1 cellular context compared by ENCODE assay signal in the genomic region with DNA sequence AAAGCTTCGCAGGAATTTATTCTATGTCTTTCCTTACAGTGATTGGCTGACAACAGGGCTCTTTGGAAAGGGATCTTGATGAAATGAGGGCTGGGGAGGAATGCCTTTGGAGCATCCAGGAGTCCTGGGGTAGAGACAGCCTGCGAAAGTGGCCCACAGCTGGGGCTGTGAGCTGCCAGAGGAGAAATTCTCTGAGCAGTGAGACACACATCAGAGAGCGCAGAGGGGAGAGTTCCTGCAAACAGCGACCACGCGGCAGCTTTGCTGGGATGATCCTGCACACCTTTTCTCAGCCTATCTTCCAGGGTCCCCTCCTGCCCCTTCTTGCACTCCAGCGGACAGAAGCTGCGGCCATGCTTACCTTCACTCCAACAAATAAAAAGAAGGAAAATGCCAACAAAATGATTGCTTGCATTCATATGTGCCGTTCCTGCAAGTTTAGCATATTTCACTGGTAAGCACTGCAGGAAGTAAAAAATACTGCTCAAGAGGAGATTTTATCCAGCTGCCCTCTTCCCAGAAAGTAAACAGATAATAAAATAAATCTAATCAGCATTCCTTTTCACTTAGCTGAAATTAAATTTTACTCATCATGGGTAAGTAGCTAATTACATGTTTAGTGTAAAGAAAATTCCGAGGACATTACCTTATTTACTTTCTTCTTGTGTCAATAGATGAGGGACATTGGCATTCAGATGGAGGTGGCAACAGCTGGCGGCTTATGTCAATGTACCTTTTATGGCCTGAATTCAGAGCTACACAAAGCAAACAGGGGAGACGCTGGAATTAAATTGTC.
TF ChIP-seq lines count a peak whose summit lies in the region.

No MANE protein-coding gene starts in this region.

TF ChIP-seq in GM23338, 12 proteins besides CTCF, POLR2A, EP300 and RAD21 (continued from another document):
- TF ChIP-seq REST (IDR thresholded peaks at IDR 0.05; ENCODE audit: unreplicated experiment) (no peak), POLR2AphosphoS5 (IDR thresholded peaks at IDR 0.05; ENCODE audit: low read depth) (no peak), NANOG (IDR thresholded peaks at IDR 0.05; ENCODE audit: borderline replicate concordance) (no peak), JUNB (IDR thresholded peaks at IDR 0.05; ENCODE audit: unreplicated experiment) (no peak), STAT1 (IDR thresholded peaks at IDR 0.05; ENCODE audit: unreplicated experiment) (no peak), EZH2 (IDR thresholded peaks at IDR 0.05; ENCODE audit: low read depth, unreplicated experiment) (no peak), EZH2phosphoT487 (IDR thresholded peaks at IDR 0.05; ENCODE audit: unreplicated experiment) (no peak), CREB1 (CRISPR knock-in tag; IDR thresholded peaks at IDR 0.05; ENCODE audit: low read depth) (no peak), ZNF331 (CRISPR knock-in tag; IDR thresholded peaks at IDR 0.05; ENCODE audit: low read depth) (no peak), ZNF114 (CRISPR knock-in tag; IDR thresholded peaks at IDR 0.05) (no peak)
- TF ChIP-seq, protein P1, sequence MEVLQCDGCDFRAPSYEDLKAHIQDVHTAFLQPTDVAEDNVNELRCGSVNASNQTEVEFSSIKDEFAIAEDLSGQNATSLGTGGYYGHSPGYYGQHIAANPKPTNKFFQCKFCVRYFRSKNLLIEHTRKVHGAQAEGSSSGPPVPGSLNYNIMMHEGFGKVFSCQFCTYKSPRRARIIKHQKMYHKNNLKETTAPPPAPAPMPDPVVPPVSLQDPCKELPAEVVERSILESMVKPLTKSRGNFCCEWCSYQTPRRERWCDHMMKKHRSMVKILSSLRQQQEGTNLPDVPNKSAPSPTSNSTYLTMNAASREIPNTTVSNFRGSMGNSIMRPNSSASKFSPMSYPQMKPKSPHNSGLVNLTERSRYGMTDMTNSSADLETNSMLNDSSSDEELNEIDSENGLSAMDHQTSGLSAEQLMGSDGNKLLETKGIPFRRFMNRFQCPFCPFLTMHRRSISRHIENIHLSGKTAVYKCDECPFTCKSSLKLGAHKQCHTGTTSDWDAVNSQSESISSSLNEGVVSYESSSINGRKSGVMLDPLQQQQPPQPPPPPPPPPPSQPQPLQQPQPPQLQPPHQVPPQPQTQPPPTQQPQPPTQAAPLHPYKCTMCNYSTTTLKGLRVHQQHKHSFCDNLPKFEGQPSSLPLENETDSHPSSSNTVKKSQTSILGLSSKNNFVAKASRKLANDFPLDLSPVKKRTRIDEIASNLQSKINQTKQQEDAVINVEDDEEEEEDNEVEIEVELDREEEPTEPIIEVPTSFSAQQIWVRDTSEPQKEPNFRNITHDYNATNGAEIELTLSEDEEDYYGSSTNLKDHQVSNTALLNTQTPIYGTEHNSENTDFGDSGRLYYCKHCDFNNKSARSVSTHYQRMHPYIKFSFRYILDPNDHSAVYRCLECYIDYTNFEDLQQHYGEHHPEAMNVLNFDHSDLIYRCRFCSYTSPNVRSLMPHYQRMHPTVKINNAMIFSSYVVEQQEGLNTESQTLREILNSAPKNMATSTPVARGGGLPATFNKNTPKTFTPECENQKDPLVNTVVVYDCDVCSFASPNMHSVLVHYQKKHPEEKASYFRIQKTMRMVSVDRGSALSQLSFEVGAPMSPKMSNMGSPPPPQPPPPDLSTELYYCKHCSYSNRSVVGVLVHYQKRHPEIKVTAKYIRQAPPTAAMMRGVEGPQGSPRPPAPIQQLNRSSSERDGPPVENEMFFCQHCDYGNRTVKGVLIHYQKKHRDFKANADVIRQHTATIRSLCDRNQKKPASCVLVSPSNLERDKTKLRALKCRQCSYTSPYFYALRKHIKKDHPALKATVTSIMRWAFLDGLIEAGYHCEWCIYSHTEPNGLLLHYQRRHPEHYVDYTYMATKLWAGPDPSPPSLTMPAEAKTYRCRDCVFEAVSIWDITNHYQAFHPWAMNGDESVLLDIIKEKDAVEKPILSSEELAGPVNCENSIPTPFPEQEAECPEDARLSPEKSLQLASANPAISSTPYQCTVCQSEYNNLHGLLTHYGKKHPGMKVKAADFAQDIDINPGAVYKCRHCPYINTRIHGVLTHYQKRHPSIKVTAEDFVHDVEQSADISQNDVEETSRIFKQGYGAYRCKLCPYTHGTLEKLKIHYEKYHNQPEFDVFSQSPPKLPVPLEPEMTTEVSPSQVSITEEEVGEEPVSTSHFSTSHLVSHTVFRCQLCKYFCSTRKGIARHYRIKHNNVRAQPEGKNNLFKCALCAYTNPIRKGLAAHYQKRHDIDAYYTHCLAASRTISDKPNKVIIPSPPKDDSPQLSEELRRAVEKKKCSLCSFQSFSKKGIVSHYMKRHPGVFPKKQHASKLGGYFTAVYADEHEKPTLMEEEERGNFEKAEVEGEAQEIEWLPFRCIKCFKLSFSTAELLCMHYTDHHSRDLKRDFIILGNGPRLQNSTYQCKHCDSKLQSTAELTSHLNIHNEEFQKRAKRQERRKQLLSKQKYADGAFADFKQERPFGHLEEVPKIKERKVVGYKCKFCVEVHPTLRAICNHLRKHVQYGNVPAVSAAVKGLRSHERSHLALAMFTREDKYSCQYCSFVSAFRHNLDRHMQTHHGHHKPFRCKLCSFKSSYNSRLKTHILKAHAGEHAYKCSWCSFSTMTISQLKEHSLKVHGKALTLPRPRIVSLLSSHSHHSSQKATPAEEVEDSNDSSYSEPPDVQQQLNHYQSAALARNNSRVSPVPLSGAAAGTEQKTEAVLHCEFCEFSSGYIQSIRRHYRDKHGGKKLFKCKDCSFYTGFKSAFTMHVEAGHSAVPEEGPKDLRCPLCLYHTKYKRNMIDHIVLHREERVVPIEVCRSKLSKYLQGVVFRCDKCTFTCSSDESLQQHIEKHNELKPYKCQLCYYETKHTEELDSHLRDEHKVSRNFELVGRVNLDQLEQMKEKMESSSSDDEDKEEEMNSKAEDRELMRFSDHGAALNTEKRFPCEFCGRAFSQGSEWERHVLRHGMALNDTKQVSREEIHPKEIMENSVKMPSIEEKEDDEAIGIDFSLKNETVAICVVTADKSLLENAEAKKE (CRISPR knock-in tag; IDR thresholded peaks at IDR 0.05) = no peak
TF ChIP-seq in GM23338: peak in this region for 0.
